ENCODE assay signal across 8 cellular contexts in the genomic region with DNA sequence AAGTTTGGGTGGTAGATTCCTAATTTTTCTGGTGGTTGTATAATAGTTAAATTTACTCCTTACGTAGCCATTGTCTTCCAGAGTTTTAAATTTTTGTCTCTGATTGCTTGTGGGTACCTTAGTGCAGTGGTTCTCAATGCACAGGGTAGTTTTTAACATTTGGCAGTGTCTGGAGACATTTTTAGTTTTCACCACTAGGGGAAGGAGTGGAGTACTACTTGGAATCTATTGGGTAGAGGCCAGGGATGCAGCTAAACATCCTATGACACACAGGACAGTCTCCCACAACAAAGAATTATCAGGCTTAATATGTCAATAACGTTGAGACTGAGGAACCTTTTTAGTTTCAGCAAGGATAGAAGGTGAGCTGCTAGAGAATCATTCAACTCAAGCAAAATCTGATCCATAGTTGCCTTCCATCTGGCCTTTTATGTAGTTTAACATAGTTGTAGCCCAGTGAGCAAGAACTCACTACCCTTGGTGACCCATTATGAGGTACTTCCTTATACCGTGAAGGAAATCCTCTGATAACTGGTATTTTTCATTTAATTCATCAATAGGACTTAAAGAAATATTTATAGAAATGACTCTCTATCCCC. TPM values are rescaled to one million over a fixed set of nuclear protein-coding genes. Genes with fewer than 3 reads are reported as not detected.
DNase-seq lines count a peak whose midpoint lies in the region; ATAC-seq, FAIRE-seq and TF ChIP-seq lines count a peak whose summit lies in the region.

No MANE protein-coding gene starts in this region.

- H3K9me3 Mint-ChIP-seq in Calu3 (ENCODE audit: low read depth, unreplicated experiment): no peaks in the 10 kb centered on the region

- H3K4me1 Mint-ChIP-seq in Calu3 (ENCODE audit: low read depth, unreplicated experiment): no peaks in the 10 kb centered on the region

- H3K4me3 Mint-ChIP-seq in Calu3 (ENCODE audit: low read depth, unreplicated experiment): no peak overlapping the region

- peaks cover 6% of the 10 kb centered on the region for H3K36me3 Mint-ChIP-seq in Calu3 (ENCODE audit: insufficient read depth, unreplicated experiment)

- DNase-seq in Calu3 (no peak), HTR-8/SVneo (ENCODE audit: insufficient read length, low spot score) (peak; percentile 18), astrocyte of the cerebellum (ENCODE audit: low read depth) (no peak), left lung (no peak), sciatic nerve (ENCODE audit: low spot score) (no peak)
- no peak for DNase-seq in stimulated activated naive CD8-positive, alpha-beta T cell treated with anti-CD3 and anti-CD28 coated beads, Interleukin-15, Interleukin-2, amounts not matched to agents 100 U/mL and 50 U/mL, for 24 hours
- DNase-seq in stimulated activated CD4-positive, alpha-beta T cell treated with anti-CD3 and anti-CD28 coated beads, Interleukin-12 subunit alpha, Interleukin-12 subunit beta, amount 100 ng/mL, for 4 hours: no peak

- peak; percentile 71 for ATAC-seq in GM19043 (IDR thresholded peaks at IDR 0.05; ENCODE audit: low read depth, unreplicated experiment)
- peak; percentile 34 for ATAC-seq in left lung
- no peak for ATAC-seq in stimulated activated naive CD8-positive, alpha-beta T cell treated with anti-CD3 and anti-CD28 coated beads, Interleukin-15, Interleukin-2, amounts not matched to agents 100 U/mL and 50 U/mL, for 24 hours
- no peak for ATAC-seq in sciatic nerve

- H3K36me3 ChIP-seq in left lung: no peaks in the 10 kb centered on the region

- FAIRE-seq in HTR-8/SVneo (lab: Jason Lieb, UNC): peak; percentile 20

- intact Hi-C loops in Calu3 (cut with micrococcal nuclease; ENCODE audit: unreplicated experiment): no loop called here
- intact Hi-C loops in left lung (cut with DNase I): no loop called here
- intact Hi-C loops in sciatic nerve (cut with DNase I): no loop called here

- H3K27me3 ChIP-seq in left lung: no peaks in the 10 kb centered on the region

- CTCF ChIA-PET in Calu3 (lab: Charles Lee): interaction anchor here (1.3 to 1.5 kb wide), 2 partner anchors 11 to 13 kb away, joined by 3 to 4 read pairs; no protein-coding TSS in a partner anchor

- no peak overlapping the region for H3K27ac Mint-ChIP-seq in Calu3 (ENCODE audit: unreplicated experiment)

- no peaks in the 10 kb centered on the region for H3K4me1 ChIP-seq in left lung

- no peaks in the 10 kb centered on the region for H3K9me3 ChIP-seq in left lung

- no TSS peak for BruUV-seq in Calu3 (replicated peaks; lab: Mats Ljungman, UMichigan)

- no peak overlapping the region for H3K27ac ChIP-seq in left lung

- H3K4me3 ChIP-seq in astrocyte of the cerebellum (ENCODE audit: low read depth, low read length) (no peak overlapping the region), left lung (no peak overlapping the region)

- in situ Hi-C loops in astrocyte of the cerebellum (cut with HindIII; ENCODE audit: low sequenced_read_pairs): no loop called here

- TF ChIP-seq CTCF in Calu3 (IDR thresholded peaks at IDR 0.05; ENCODE audit: unreplicated experiment) (peak; percentile 57), astrocyte of the cerebellum (IDR thresholded peaks at IDR 0.05; ENCODE audit: low read depth, low read length, missing control alignments) (peak; percentile 42), left lung (IDR thresholded peaks at IDR 0.05) (peak; percentile 37 to 41)

- H3K27me3 Mint-ChIP-seq in Calu3 (ENCODE audit: unreplicated experiment): no peaks in the 10 kb centered on the region

RNA-seq across cellular contexts. Expression of gene STX19, which starts 8.6 kb away (rescaled TPM):
- 5.1 and 5.2 TPM in 2 replicates for total RNA-seq in Calu3 (2022)
- 1 to 10 TPM; 2.4 to 4.8 TPM for total RNA-seq in left lung
- total RNA-seq in sciatic nerve: 0.31 TPM

RNA-seq across cellular contexts. Expression of gene DHFR2, which starts 25.7 kb away (rescaled TPM):
- 5.0 and 5.4 TPM in 2 replicates for total RNA-seq in Calu3 (2022)
- 1 to 10 TPM; 6.6 to 7.4 TPM for total RNA-seq in left lung
- total RNA-seq in sciatic nerve: 11.5 TPM

RNA-seq across cellular contexts. Expression of gene NSUN3, which starts 25.9 kb away (rescaled TPM):
- total RNA-seq in Calu3 (2022): 10.1 and 13.6 TPM in 2 replicates
- 10 to 100 TPM; 13.4 to 14.5 TPM for total RNA-seq in left lung
- 14.0 TPM for total RNA-seq in sciatic nerve

RNA-seq across cellular contexts. Expression of gene ARL13B, which starts 57.1 kb away (rescaled TPM):
- 7.8 and 9.6 TPM in 2 replicates for total RNA-seq in Calu3 (2022)
- total RNA-seq in left lung: 10 to 100 TPM; 21.5 to 25.2 TPM
- 29.7 TPM for total RNA-seq in sciatic nerve

Comparison
In these comparisons a context has a peak if more than half of its experiments do, and no peak if none do; other contexts are left out.
1. ATAC-seq: peak in GM19043 (single experiment) and left lung (single experiment); none in stimulated activated naive CD8-positive, alpha-beta T cell treated with anti-CD3 and anti-CD28 coated beads, Interleukin-15, Interleukin-2, amounts not matched to agents 100 U/mL and 50 U/mL, for 24 hours (single experiment) and sciatic nerve (single experiment).
2. Peak in every context shown above with its lines, with median percentiles within 50 percentile points of each other: CTCF ChIP-seq.